Comparison of ENCODE assay signal across 18 cellular contexts in the genomic region with DNA sequence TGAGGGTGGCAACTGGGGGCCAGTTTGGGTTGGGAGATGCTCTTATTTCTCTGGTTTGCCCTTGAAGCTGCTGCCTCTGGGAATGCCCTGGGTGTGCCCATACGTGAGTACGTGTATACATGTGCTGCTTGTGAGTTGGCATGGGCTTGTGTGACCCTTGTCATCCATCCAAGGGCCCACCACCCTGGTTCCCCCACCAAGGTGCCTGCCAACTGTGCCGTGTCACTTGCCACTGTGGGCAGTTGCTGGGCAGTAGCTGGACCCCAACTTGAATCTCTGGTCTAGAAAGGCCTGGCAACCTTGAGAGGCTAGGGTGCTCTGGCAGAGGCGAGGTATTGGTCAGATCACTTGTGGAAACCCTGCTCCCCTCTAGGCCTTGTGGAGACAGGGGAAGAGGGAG.
"Had no signal": no experiment of that assay in that cellular context is flagged by ENCODE, and none has a peak within 500 bp of the region (broad histone marks: within the 10 kb centered on the region; RNA-seq: fewer than 3 reads in every experiment).

No MANE protein-coding gene starts in this region.

- ATAC-seq: K562, Panc1, PC-3 had no signal

- H3K27ac Mint-ChIP-seq: IgD-negative memory B cell had no signal

- DNase-seq: Kasumi-1, MM.1S, NCI-H1092 treated with DMSO at 0.1 percent for 48 hours, NCI-H1436, NCI-H187 treated with DMSO at 0.1 percent for 48 hours, NCI-H2029 treated with DMSO at 0.1 percent for 48 hours, NCI-H2171 treated with DMSO at 0.1 percent for 48 hours, NCI-H345, NCI-H446 treated with DMSO at 0.1 percent for 48 hours, NCI-H510A treated with DMSO at 0.1 percent for 48 hours, NCI-H526, NCI-H774, PC-3, SHP77, SK-N-SH had no signal

- H3K36me3 Mint-ChIP-seq: IgD-negative memory B cell had no signal
